Comparison of ENCODE assay signal across 15 cellular contexts in genomic region chr15:52143862-52144261, GRCh38. TPM values are rescaled to one million over a fixed set of nuclear protein-coding genes. Genes with fewer than 3 reads are reported as not detected.
DNase-seq lines count a peak whose midpoint lies in the region; ATAC-seq and TF ChIP-seq lines count a peak whose summit lies in the region.
"Had no signal": no experiment of that assay in that cellular context is flagged by ENCODE, and none has a peak within 500 bp of the region (broad histone marks: within the 10 kb centered on the region; RNA-seq: fewer than 3 reads in every experiment).

No MANE protein-coding gene starts in this region.

- DNase-seq in ELF-1 (ENCODE audit: low read depth, low spot score) (peak; percentile 76), RPMI7951 (ENCODE audit: low read depth) (peak; percentile 98), epithelial cell of proximal tubule (ENCODE audit: low read depth) (peak; percentile 15), pulmonary artery endothelial cell (ENCODE audit: low read depth, low spot score) (peak; percentile 43), NCI-H1417 (lab: John Stamatoyannopoulos, UW) (no peak), WERI-Rb-1 (no peak), esophagus muscularis mucosa (ENCODE audit: extremely low spot score) (no peak)
- DNase-seq: activated CD4-positive, alpha-beta T cell treated with anti-CD3 and anti-CD28 coated beads, Interleukin-2, amount 10 ng/mL, durations not matched to agents 24 days and 14 days; activated naive CD8-positive, alpha-beta T cell treated with anti-CD3 and anti-CD28 coated beads for 36 hours; DND-41 had no signal

- H3K36me3 ChIP-seq in WERI-Rb-1 (peaks cover 31% of the 10 kb centered on the region), esophagus muscularis mucosa (peaks cover 0 to 52% (median 17%) of the 10 kb centered on the region in 4 donors)

- no peak overlapping the region for H3K4me3 ChIP-seq in epithelial cell of proximal tubule (ENCODE audit: low read depth, low read length)
- no peak overlapping the region for H3K4me3 ChIP-seq in WERI-Rb-1 (ENCODE audit: low read depth, low read length)
- H3K4me3 ChIP-seq in esophagus muscularis mucosa, result no peak overlapping the region
- H3K4me3 ChIP-seq: skin epidermis had no signal

- intact Hi-C loops in esophagus muscularis mucosa (cut with DNase I), result no loop called here

- H3K27ac ChIP-seq in WERI-Rb-1 (no peak overlapping the region), esophagus muscularis mucosa (replicated peaks in 1 of 4) (no peak overlapping the region)
- H3K27ac ChIP-seq: skin epidermis had no signal

- no peak for ATAC-seq in HG02571 (IDR thresholded peaks at IDR 0.05; ENCODE audit: unreplicated experiment)
- ATAC-seq: esophagus mucosa, Right ventricle myocardium inferior had no signal

- WGBS in esophagus muscularis mucosa, result 80% methylated on average over 11 of the region's 11 CpGs

- H3K9me3 ChIP-seq in WERI-Rb-1 (ENCODE audit: severe bottlenecking), result no peaks in the 10 kb centered on the region
- no peaks in the 10 kb centered on the region for H3K9me3 ChIP-seq in esophagus muscularis mucosa

- peaks cover 0 to 8% (median 3%) of the 10 kb centered on the region in 4 donors for H3K4me1 ChIP-seq in esophagus muscularis mucosa

- no peaks in the 10 kb centered on the region for H3K27me3 ChIP-seq in WERI-Rb-1 (ENCODE audit: insufficient read depth, low read depth, severe bottlenecking)
- no peaks in the 10 kb centered on the region for H3K27me3 ChIP-seq in esophagus muscularis mucosa

- TF ChIP-seq CTCF in epithelial cell of proximal tubule (conservative IDR thresholded peaks at IDR 0.05; ENCODE audit: low read depth, low read length) (no peak), WERI-Rb-1 (IDR thresholded peaks at IDR 0.05; ENCODE audit: low read depth, low read length) (no peak), esophagus muscularis mucosa (IDR thresholded peaks at IDR 0.05) (no peak)

- TF ChIP-seq EP300 in esophagus muscularis mucosa (IDR thresholded peaks at IDR 0.05), result no peak

- TF ChIP-seq POLR2A in esophagus muscularis mucosa (IDR thresholded peaks at IDR 0.05; ENCODE audit: low read depth), result no peak

RNA-seq across cellular contexts. Expression of gene BCL2L10, which starts 31.3 kb away (rescaled TPM):
- total RNA-seq in RPMI7951 (2014; rRNA removed; shearing (Covaris generic)), result 0.96 and 1.5 TPM in 2 replicates
- total RNA-seq in epithelial cell of proximal tubule (0.51 and 0.58 TPM in 2 replicates), pulmonary artery endothelial cell (0.11 and 0.13 TPM in 2 replicates), esophagus muscularis mucosa (under 1 TPM in 1 of 4 donors, not detected in 3; 0.71 TPM)
- total RNA-seq: activated CD4-positive, alpha-beta T cell treated with anti-CD3 and anti-CD28 coated beads, Interleukin-2, amount 10 ng/mL, durations not matched to agents 24 days and 14 days; activated naive CD8-positive, alpha-beta T cell treated with anti-CD3 and anti-CD28 coated beads for 36 hours; mesenteric fat pad; Right ventricle myocardium inferior had no signal

RNA-seq across cellular contexts. Expression of gene GNB5, which starts 47.3 kb away (rescaled TPM):
- 53.2 and 64.3 TPM in 2 replicates for total RNA-seq in RPMI7951 (2014; rRNA removed; shearing (Covaris generic))
- 23.7 and 32.1 TPM in 2 replicates for total RNA-seq in epithelial cell of proximal tubule
- total RNA-seq in pulmonary artery endothelial cell, result 29.7 and 32.1 TPM in 2 replicates
- 10 to 100 TPM; 26.7 to 50.1 (median 36.2) TPM for total RNA-seq in esophagus muscularis mucosa

Comparison
In these comparisons a context has a peak if more than half of its experiments do, and no peak if none do; other contexts are left out.
1. DNase-seq: peak in ELF-1 (single experiment), RPMI7951 (single experiment), epithelial cell of proximal tubule (single experiment) and pulmonary artery endothelial cell (single experiment); none in NCI-H1417 (0 of 3), WERI-Rb-1 (single experiment) and esophagus muscularis mucosa (single experiment).